In the genomic region with DNA sequence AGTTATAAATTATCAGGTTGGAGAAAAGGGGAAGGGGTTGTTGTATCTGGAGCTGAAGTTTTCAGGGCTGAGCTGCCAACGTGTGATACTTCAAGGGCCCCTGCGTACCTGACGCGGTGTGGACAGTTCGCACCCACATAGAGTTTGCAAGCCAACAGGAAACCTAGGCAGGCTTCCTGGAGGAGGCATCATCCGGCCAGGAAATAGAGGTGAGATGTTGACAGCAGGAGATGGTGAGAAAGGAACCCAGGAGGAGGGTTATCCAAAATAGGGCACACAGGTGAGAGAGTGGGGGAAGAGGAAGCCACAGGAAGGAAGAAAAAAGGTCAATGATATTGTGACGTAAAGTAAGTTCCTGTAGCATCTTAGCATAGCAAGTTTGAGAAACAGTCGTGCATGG, we compare ENCODE assay signal across 17 cellular contexts.
DNase-seq lines count a peak whose midpoint lies in the region; ATAC-seq and TF ChIP-seq lines count a peak whose summit lies in the region.
"Had no signal": no experiment of that assay in that cellular context is flagged by ENCODE, and none has a peak within 500 bp of the region (broad histone marks: within the 10 kb centered on the region; RNA-seq: fewer than 3 reads in every experiment).

No MANE protein-coding gene starts in this region.

- H3K9me3 ChIP-seq in SJSA1 (replicated peaks): no peaks in the 10 kb centered on the region; the same call in 1 of the 2 replicates
- H3K9me3 ChIP-seq in spleen: no peaks in the 10 kb centered on the region
- H3K9me3 ChIP-seq: MG63 had no signal

- H3K27me3 ChIP-seq in SJSA1 (replicated peaks) (no peaks in the 10 kb centered on the region), spleen (replicated peaks in 1 of 7) (no peaks in the 10 kb centered on the region)
- H3K27me3 ChIP-seq: MG63 had no signal

- H3K4me1 ChIP-seq in SJSA1 (replicated peaks) (peaks cover 46% of the 10 kb centered on the region), spleen (peaks cover 0 to 11% (median 0%) of the 10 kb centered on the region in 6 donors)

- no peaks in the 10 kb centered on the region for H3K27me3 Mint-ChIP-seq in activated CD4-positive, alpha-beta T cell treated with anti-CD3 and anti-CD28 coated beads for 36 hours
- no peaks in the 10 kb centered on the region for H3K27me3 Mint-ChIP-seq in effector memory CD8-positive, alpha-beta T cell

- POLR2A ChIA-PET in activated CD4-positive, alpha-beta T cell treated with anti-CD3 and anti-CD28 coated beads for 36 hours (lab: Charles Lee): no interaction called here

- no peak overlapping the region for H3K4me3 Mint-ChIP-seq in activated CD4-positive, alpha-beta T cell treated with anti-CD3 and anti-CD28 coated beads for 36 hours
- H3K4me3 Mint-ChIP-seq in effector memory CD8-positive, alpha-beta T cell: peak overlapping the region; percentile 7 to 10

- intact Hi-C loops in activated CD4-positive, alpha-beta T cell treated with anti-CD3 and anti-CD28 coated beads for 36 hours (cut with DNase I, micrococcal nuclease): no loop called here
- intact Hi-C loops in spleen (cut with DNase I; ENCODE audit: low total_unique reads): no loop called here

- no peak for ATAC-seq in activated CD4-positive, alpha-beta T cell treated with anti-CD3 and anti-CD28 coated beads for 36 hours
- peak; percentile 84 for ATAC-seq in effector memory CD8-positive, alpha-beta T cell (replicated peaks)

- H3K4me1 Mint-ChIP-seq in activated CD4-positive, alpha-beta T cell treated with anti-CD3 and anti-CD28 coated beads for 36 hours: no peaks in the 10 kb centered on the region
- peaks cover 12 to 18% of the 10 kb centered on the region in 2 donors for H3K4me1 Mint-ChIP-seq in effector memory CD8-positive, alpha-beta T cell (ENCODE audit: low read depth in 2 of 2)

- WGBS in spleen, 5 donors: 73 to 80% (median 74%) methylated on average over 8 of the region's 8 CpGs

- H3K27ac Mint-ChIP-seq in activated CD4-positive, alpha-beta T cell treated with anti-CD3 and anti-CD28 coated beads for 36 hours: peak overlapping the region; percentile 17
- peak overlapping the region; percentile 39 to 41 for H3K27ac Mint-ChIP-seq in effector memory CD8-positive, alpha-beta T cell

- no peaks in the 10 kb centered on the region for H3K9me3 Mint-ChIP-seq in activated CD4-positive, alpha-beta T cell treated with anti-CD3 and anti-CD28 coated beads for 36 hours (ENCODE audit: low read depth)
- no peaks in the 10 kb centered on the region for H3K9me3 Mint-ChIP-seq in effector memory CD8-positive, alpha-beta T cell

- no peak for DNase-seq in activated CD4-positive, alpha-beta T cell treated with anti-CD3 and anti-CD28 coated beads for 36 hours
- DNase-seq in activated CD4-positive, alpha-beta T cell treated with anti-CD3 and anti-CD28 coated beads, Interleukin-2, amount 50 U/mL, for 48 hours: no peak
- DNase-seq in SJSA1 (ENCODE audit: low read depth in 1 of 2, low spot score in 2 of 2) (no peak), spleen (peak; percentile 29), foreskin fibroblast (no peak), hippocampal formation (lab: John Stamatoyannopoulos, UW) (no peak), erythroblast (lab: John Stamatoyannopoulos, UW) (no peak)
- DNase-seq in effector memory CD8-positive, alpha-beta T cell: peak; percentile 3 to 19 (median 6)
- DNase-seq: DND-41, GF-D8, Karpas-422, NCI-H1092, NCI-H2107, NCI-H2227 treated with DMSO at 0.1 percent for 48 hours, NCI-H524 had no signal

- H3K36me3 ChIP-seq in SJSA1 (no peaks in the 10 kb centered on the region; the same call in 1 of the 2 replicates), spleen (peaks cover 0 to 46% (median 0%) of the 10 kb centered on the region in 6 donors)

- CTCF ChIA-PET in activated CD4-positive, alpha-beta T cell treated with anti-CD3 and anti-CD28 coated beads for 36 hours (lab: Charles Lee): no interaction called here

- TF ChIP-seq POLR2A in spleen (IDR thresholded peaks at IDR 0.05): no peak
- TF ChIP-seq POLR2A in erythroblast (IDR thresholded peaks at IDR 0.05; ENCODE audit: low read length): no peak

- H3K36me3 Mint-ChIP-seq in activated CD4-positive, alpha-beta T cell treated with anti-CD3 and anti-CD28 coated beads for 36 hours (ENCODE audit: low read depth): peaks cover 40% of the 10 kb centered on the region
- H3K36me3 Mint-ChIP-seq in effector memory CD8-positive, alpha-beta T cell (ENCODE audit: insufficient read depth): peaks cover 3% of the 10 kb centered on the region

- no peak for TF ChIP-seq CTCF in spleen (IDR thresholded peaks at IDR 0.05 in 8 of 11, conservative IDR thresholded peaks at IDR 0.05 in 3 of 11)
- no peak for TF ChIP-seq CTCF in foreskin fibroblast (IDR thresholded peaks at IDR 0.05; ENCODE audit: low read depth, low read length)

- H3K4me3 ChIP-seq in SJSA1 (no peak overlapping the region), spleen (no peak overlapping the region), foreskin fibroblast (ENCODE audit: low read depth in 1 of 2, low read length in 2 of 2) (no peak overlapping the region)
- H3K4me3 ChIP-seq: MG63 had no signal

- H3K27ac ChIP-seq in SJSA1 (peak overlapping the region; percentile 40), spleen (peak overlapping the region in 1 of 8 donors; percentile 35)
- H3K27ac ChIP-seq: 22Rv1 had no signal

Comparison
In these comparisons a context has a peak if more than half of its experiments do, and no peak if none do; other contexts are left out.
1. DNase-seq: peak in effector memory CD8-positive, alpha-beta T cell (3 of 3) and spleen (single experiment); none in activated CD4-positive, alpha-beta T cell treated with anti-CD3 and anti-CD28 coated beads for 36 hours (single experiment), activated CD4-positive, alpha-beta T cell treated with anti-CD3 and anti-CD28 coated beads, Interleukin-2, amount 50 U/mL, for 48 hours (0 of 2), SJSA1 (0 of 2), foreskin fibroblast (0 of 2), hippocampal formation (0 of 2) and erythroblast (0 of 2).